Comparison of ENCODE assay signal across 8 cellular contexts in genomic region chr11:122808494-122808893, GRCh38. TPM values are rescaled to one million over a fixed set of nuclear protein-coding genes. Genes with fewer than 3 reads are reported as not detected.
A peak's percentile ranks its signal among the peaks of the same experiment; 100 is the strongest.
DNase-seq lines count a peak whose midpoint lies in the region; ATAC-seq, FAIRE-seq and TF ChIP-seq lines count a peak whose summit lies in the region.

No MANE protein-coding gene starts in this region.

- no peak for FAIRE-seq in HTR-8/SVneo (lab: Jason Lieb, UNC)
- no peak for FAIRE-seq in RCC 7860 (lab: Jason Lieb, UNC)

- H3K4me1 ChIP-seq in spleen, result peaks cover 9 to 57% (median 19%) of the 10 kb centered on the region in 6 donors

- intact Hi-C loops in spleen (cut with DNase I; ENCODE audit: low total_unique reads), result no loop called here

- peak overlapping the region in 5 of 8 donors; percentile 23 to 59 (median 53) for H3K27ac ChIP-seq in spleen

- no peaks in the 10 kb centered on the region for H3K27me3 ChIP-seq in spleen (replicated peaks in 1 of 7)

- TF ChIP-seq POLR2A in spleen (IDR thresholded peaks at IDR 0.05), result no peak

- H3K36me3 ChIP-seq in spleen, result peaks cover 0 to 85% (median 14%) of the 10 kb centered on the region in 6 donors

- TF ChIP-seq CTCF in spleen (IDR thresholded peaks at IDR 0.05 in 8 of 11, conservative IDR thresholded peaks at IDR 0.05 in 3 of 11), result no peak

- no peak overlapping the region for H3K4me3 ChIP-seq in spleen

- 11 to 15% (median 13%) methylated on average over 2 of the region's 2 CpGs for WGBS in spleen, 5 donors

- H3K9me3 ChIP-seq in spleen, result no peaks in the 10 kb centered on the region

- ATAC-seq in GM21390 (IDR thresholded peaks at IDR 0.05; ENCODE audit: unreplicated experiment), result peak; percentile 88

- DNase-seq in ELF-1 (ENCODE audit: low read depth, low spot score) (peak; percentile 30), HTR-8/SVneo (ENCODE audit: insufficient read length, low spot score) (peak; percentile 49), dedifferentiated amniotic fluid mesenchymal stem cell (ENCODE audit: extremely low spot score) (peak; percentile 57), spleen (no peak), NCI-H1694 (lab: John Stamatoyannopoulos, UW) (no peak), C1 segment of cervical spinal cord (lab: John Stamatoyannopoulos, UW) (no peak), RCC 7860 (ENCODE audit: low spot score) (no peak)

RNA-seq across cellular contexts. Expression of gene CRTAM, which starts 29.8 kb away (rescaled TPM):
- total RNA-seq in spleen, result 1 to 10 TPM; 2.0 to 6.1 (median 4.4) TPM
- 1 to 10 TPM in 2 of 3 donors, under 1 TPM in 1; 0.93 to 1.8 (median 1.1) TPM for polyA plus RNA-seq in spleen

Comparison
In these comparisons a context has a peak if more than half of its experiments do, and no peak if none do; other contexts are left out.
1. DNase-seq: peak in ELF-1 (single experiment), HTR-8/SVneo (single experiment) and dedifferentiated amniotic fluid mesenchymal stem cell (single experiment); none in spleen (single experiment), NCI-H1694 (single experiment), C1 segment of cervical spinal cord (0 of 14) and RCC 7860 (single experiment).